Comparison of ENCODE assay signal across 19 cellular contexts in the genomic region with DNA sequence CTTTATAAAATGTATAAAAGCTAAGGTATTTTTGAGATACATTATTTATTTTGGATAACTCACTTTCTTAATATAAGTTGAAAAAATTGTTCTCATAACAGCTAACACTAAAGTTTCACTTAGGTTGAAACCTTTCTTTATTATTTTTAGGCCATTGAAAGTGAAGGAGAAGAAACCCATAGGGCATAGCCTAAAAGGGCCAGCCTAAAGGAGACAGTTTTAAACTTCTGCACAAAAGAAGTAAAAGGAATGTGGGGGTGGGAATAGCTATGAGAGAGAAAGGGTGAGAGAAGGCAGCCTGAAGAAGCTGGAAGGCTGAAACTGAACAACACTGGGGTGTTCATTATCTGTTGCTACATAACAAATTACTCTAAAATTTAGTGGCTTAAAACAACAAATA. TPM values are rescaled to one million over a fixed set of nuclear protein-coding genes. Genes with fewer than 3 reads are reported as not detected.
DNase-seq lines count a peak whose midpoint lies in the region; ATAC-seq, FAIRE-seq and TF ChIP-seq lines count a peak whose summit lies in the region.
"Had no signal": no experiment of that assay in that cellular context is flagged by ENCODE, and none has a peak within 500 bp of the region (broad histone marks: within the 10 kb centered on the region; RNA-seq: fewer than 3 reads in every experiment).

No MANE protein-coding gene starts in this region.

- H3K27me3 ChIP-seq in K562 (ENCODE audit: control insufficient read depth in 2 of 2, insufficient read depth in 2 of 2, low read length in 2 of 2): no peaks in the 10 kb centered on the region

- H3K9me1 ChIP-seq in K562 (ENCODE audit: control insufficient read depth, insufficient read depth, low read length): no peaks in the 10 kb centered on the region

- H4K20me1 ChIP-seq in K562 (replicated peaks; ENCODE audit: control insufficient read depth, insufficient read depth, low read length): no peaks in the 10 kb centered on the region

- no peaks in the 10 kb centered on the region for H3K79me2 ChIP-seq in K562 (ENCODE audit: control insufficient read depth, insufficient read depth, low read length)

- BruUV-seq in K562 (replicated peaks; lab: Mats Ljungman, UMichigan): no TSS peak

- H3K9me3 ChIP-seq in K562 (replicated peaks; ENCODE audit: control insufficient read depth, insufficient read depth, low read depth, low read length): no peaks in the 10 kb centered on the region

- ATAC-seq in GM18498 (IDR thresholded peaks at IDR 0.05; ENCODE audit: unreplicated experiment): peak; percentile 56
- peak; percentile 63 for ATAC-seq in GM21390 (IDR thresholded peaks at IDR 0.05; ENCODE audit: unreplicated experiment)
- ATAC-seq in HG03442 (IDR thresholded peaks at IDR 0.05; ENCODE audit: unreplicated experiment): peak; percentile 33
- ATAC-seq in K562: no peak
- no peak for ATAC-seq in HG03280 (IDR thresholded peaks at IDR 0.05; ENCODE audit: unreplicated experiment)
- ATAC-seq: CD8-positive, alpha-beta T cell; SK-N-SH treated with all-trans-retinoic acid at 6 μM for 48 hours had no signal

- no peak for TF ChIP-seq CTCF in K562 (IDR thresholded peaks at IDR 0.05 in 2 of 3, conservative IDR thresholded peaks at IDR 0.05 in 1 of 3; ENCODE audit: insufficient read depth in 2 of 3, low read depth in 1 of 3, low read length in 3 of 3)

- peaks cover 26 to 54% of the 10 kb centered on the region in 2 experiments for H3K4me1 ChIP-seq in K562 (replicated peaks in 1 of 2; ENCODE audit: control insufficient read depth in 2 of 2, insufficient read depth in 2 of 2, low read length in 2 of 2)

- POLR2A ChIA-PET in K562 (lab: Yijun Ruan, JAX): interaction anchor here (0.6 to 1.7 kb wide), 2 partner anchors 10 to 79 kb away, joined by 5 to 8 read pairs; no protein-coding TSS in a partner anchor

- intact Hi-C loops in K562 (cut with micrococcal nuclease): loop anchor here (2.0 kb wide), 1 partner anchor 129 kb away; no protein-coding TSS in a partner anchor

- CTCF ChIA-PET in K562 (lab: Yijun Ruan, JAX; ENCODE audit: low intra/inter-chr PET ratio): no interaction called here

- DNase-seq in K562 (ENCODE audit: extremely low read depth in 1 of 4, low spot score in 3 of 4) (no peak), NCI-H146 (lab: John Stamatoyannopoulos, UW) (no peak), H4 (ENCODE audit: low spot score) (no peak)
- DNase-seq in stimulated activated CD4-positive, alpha-beta T cell treated with anti-CD3 and anti-CD28 coated beads, Interleukin-2, amount 100 ng/mL, for 48 hours: no peak
- DNase-seq: 8988T; CD8-positive, alpha-beta T cell; DMS79; H9; NCI-H1436; NCI-H2081 treated with DMSO at 0.1 percent for 48 hours; NCI-H526; SHP77; T-helper 1 cell had no signal

- no peak for TF ChIP-seq RAD21 in K562 (CRISPR knock-in tag; conservative IDR thresholded peaks at IDR 0.05 in 1 of 2, IDR thresholded peaks at IDR 0.05 in 1 of 2)

- no peak for FAIRE-seq in K562 (lab: Jason Lieb, UNC)
- FAIRE-seq: D721Med had no signal

- H3K36me3 ChIP-seq in K562 (ENCODE audit: control insufficient read depth, insufficient read depth, low read length): no peaks in the 10 kb centered on the region

- in situ Hi-C loops in K562 (cut with MboI): no loop called here

- peak overlapping the region in 1 of 2 experiments; percentile 39; a peak in 1 of 4 replicates for H3K9ac ChIP-seq in K562 (ENCODE audit: insufficient read depth in 1 of 2, low read depth in 2 of 2, low read length in 2 of 2)

- H2AFZ ChIP-seq in K562 (ENCODE audit: low read depth, low read length): peak overlapping the region; percentile 35; the same call in 1 of the 2 replicates

- H3K4me3 ChIP-seq in K562: no peak overlapping the region

- peak overlapping the region; percentile 17; the same call in 1 of the 3 replicates for H3K27ac ChIP-seq in K562 (ENCODE audit: extremely low read depth, low read depth, low read length)

- no peak for TF ChIP-seq POLR2A in K562 (conservative IDR thresholded peaks at IDR 0.05)

- H3K4me2 ChIP-seq in K562 (ENCODE audit: insufficient read depth, low read length): no peak overlapping the region

- TF ChIP-seq EP300 in K562 (IDR thresholded peaks at IDR 0.05; ENCODE audit: low read length): no peak

TF ChIP-seq in K562, 482 proteins besides CTCF, POLR2A, EP300 and RAD21:
- 0 out of 2 replicates have a peak, but pooled peaks have one; percentile 21 for TF ChIP-seq ZNF766 (CRISPR knock-in tag; conservative IDR thresholded peaks at IDR 0.05)
- no peak for TF ChIP-seq CCAR2 (IDR thresholded peaks at IDR 0.05; ENCODE audit: low read depth, low read length)
- peak; percentile 52 for TF ChIP-seq EGR1 (conservative IDR thresholded peaks at IDR 0.05)
- TF ChIP-seq, protein P1, sequence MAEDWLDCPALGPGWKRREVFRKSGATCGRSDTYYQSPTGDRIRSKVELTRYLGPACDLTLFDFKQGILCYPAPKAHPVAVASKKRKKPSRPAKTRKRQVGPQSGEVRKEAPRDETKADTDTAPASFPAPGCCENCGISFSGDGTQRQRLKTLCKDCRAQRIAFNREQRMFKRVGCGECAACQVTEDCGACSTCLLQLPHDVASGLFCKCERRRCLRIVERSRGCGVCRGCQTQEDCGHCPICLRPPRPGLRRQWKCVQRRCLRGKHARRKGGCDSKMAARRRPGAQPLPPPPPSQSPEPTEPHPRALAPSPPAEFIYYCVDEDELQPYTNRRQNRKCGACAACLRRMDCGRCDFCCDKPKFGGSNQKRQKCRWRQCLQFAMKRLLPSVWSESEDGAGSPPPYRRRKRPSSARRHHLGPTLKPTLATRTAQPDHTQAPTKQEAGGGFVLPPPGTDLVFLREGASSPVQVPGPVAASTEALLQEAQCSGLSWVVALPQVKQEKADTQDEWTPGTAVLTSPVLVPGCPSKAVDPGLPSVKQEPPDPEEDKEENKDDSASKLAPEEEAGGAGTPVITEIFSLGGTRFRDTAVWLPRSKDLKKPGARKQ (CRISPR knock-in tag; IDR thresholded peaks at IDR 0.05): no peak
- TF ChIP-seq, protein P2, sequence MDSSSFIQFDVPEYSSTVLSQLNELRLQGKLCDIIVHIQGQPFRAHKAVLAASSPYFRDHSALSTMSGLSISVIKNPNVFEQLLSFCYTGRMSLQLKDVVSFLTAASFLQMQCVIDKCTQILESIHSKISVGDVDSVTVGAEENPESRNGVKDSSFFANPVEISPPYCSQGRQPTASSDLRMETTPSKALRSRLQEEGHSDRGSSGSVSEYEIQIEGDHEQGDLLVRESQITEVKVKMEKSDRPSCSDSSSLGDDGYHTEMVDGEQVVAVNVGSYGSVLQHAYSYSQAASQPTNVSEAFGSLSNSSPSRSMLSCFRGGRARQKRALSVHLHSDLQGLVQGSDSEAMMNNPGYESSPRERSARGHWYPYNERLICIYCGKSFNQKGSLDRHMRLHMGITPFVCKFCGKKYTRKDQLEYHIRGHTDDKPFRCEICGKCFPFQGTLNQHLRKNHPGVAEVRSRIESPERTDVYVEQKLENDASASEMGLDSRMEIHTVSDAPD (CRISPR knock-in tag; IDR thresholded peaks at IDR 0.05): no peak
- TF ChIP-seq ILK (tag; IDR thresholded peaks at IDR 0.05; ENCODE audit: borderline replicate concordance, low read depth): no peak
- TF ChIP-seq, protein P3, sequence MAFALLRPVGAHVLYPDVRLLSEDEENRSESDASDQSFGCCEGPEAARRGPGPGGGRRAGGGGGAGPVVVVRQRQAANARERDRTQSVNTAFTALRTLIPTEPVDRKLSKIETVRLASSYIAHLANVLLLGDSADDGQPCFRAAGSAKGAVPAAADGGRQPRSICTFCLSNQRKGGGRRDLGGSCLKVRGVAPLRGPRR (CRISPR knock-in tag; IDR thresholded peaks at IDR 0.05): no peak
- TF ChIP-seq, protein P4, sequence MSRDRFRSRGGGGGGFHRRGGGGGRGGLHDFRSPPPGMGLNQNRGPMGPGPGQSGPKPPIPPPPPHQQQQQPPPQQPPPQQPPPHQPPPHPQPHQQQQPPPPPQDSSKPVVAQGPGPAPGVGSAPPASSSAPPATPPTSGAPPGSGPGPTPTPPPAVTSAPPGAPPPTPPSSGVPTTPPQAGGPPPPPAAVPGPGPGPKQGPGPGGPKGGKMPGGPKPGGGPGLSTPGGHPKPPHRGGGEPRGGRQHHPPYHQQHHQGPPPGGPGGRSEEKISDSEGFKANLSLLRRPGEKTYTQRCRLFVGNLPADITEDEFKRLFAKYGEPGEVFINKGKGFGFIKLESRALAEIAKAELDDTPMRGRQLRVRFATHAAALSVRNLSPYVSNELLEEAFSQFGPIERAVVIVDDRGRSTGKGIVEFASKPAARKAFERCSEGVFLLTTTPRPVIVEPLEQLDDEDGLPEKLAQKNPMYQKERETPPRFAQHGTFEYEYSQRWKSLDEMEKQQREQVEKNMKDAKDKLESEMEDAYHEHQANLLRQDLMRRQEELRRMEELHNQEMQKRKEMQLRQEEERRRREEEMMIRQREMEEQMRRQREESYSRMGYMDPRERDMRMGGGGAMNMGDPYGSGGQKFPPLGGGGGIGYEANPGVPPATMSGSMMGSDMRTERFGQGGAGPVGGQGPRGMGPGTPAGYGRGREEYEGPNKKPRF (IDR thresholded peaks at IDR 0.05; ENCODE audit: low read depth, low read length): no peak

RNA-seq across cellular contexts. Expression of a gene that starts 57.6 kb away (rescaled TPM):
- total RNA-seq in K562 (2011; cell fraction: chromatin; rRNA removed; ENCODE audit: low replicate concordance): 50.9 and 149 TPM in 2 replicates
- total RNA-seq in K562 (2011; cell fraction: nucleolus; rRNA removed): 21.8 and 31.8 TPM in 2 replicates
- total RNA-seq in K562 (2011; cell fraction: nucleoplasm; rRNA removed): 43.3 and 46.7 TPM in 2 replicates
- total RNA-seq in K562 (2014; rRNA removed): 21.2 and 21.4 TPM in 2 replicates
- total RNA-seq in K562 (2014; rRNA removed; fragmentation: Illumina TruSeq; extraction: Trizol): 24.1 and 27.3 TPM in 2 replicates
- 29.9 and 32.6 TPM in 2 replicates for total RNA-seq in K562 (2015; rRNA removed; fragmentation: Illumina TruSeq; extraction: Trizol)
- total RNA-seq in K562 (2021): 17.1 and 23.1 TPM in 2 replicates
- polyA plus RNA-seq in K562 (2011; rRNA removed): 28.4 and 31.1 TPM in 2 replicates
- polyA plus RNA-seq in K562 (2011; cell fraction: cytosol; rRNA removed): 15.8 and 20.2 TPM in 2 replicates
- polyA plus RNA-seq in K562 (2011; cell fraction: nucleus; rRNA removed): 45.9 and 58.3 TPM in 2 replicates
- 16.1 and 24.1 TPM in 2 replicates for polyA plus RNA-seq in K562 (2012)
- 22.1 and 26.8 TPM in 2 replicates for polyA plus RNA-seq in K562 (2014; fragmentation: Illumina TruSeq; extraction: Trizol)
- polyA plus RNA-seq in K562 (2014; fragmentation: Nextera tagmentation; extraction: Ambion mirVana): 1 to 10 TPM; 3.1 to 3.4 TPM
- polyA plus RNA-seq in K562 (2014; rRNA removed): 13.1 and 15.0 TPM in 2 replicates
- polyA minus RNA-seq in K562 (2011; rRNA and poly(A)+ RNA removed): 127 and 148 TPM in 2 replicates
- 23.8 and 34.2 TPM in 2 replicates for polyA minus RNA-seq in K562 (2011; cell fraction: cytosol; rRNA and poly(A)+ RNA removed)
- 42.3 and 86.1 TPM in 2 replicates for polyA minus RNA-seq in K562 (2011; cell fraction: nucleus; rRNA and poly(A)+ RNA removed)
- 15.9 and 17.5 TPM in 2 replicates for total RNA-seq in H4 (2014; rRNA removed; shearing (Covaris generic))

Comparison
In these comparisons a context has a peak if more than half of its experiments do, and no peak if none do; other contexts are left out.
1. ATAC-seq: peak in GM18498 (single experiment), GM21390 (single experiment) and HG03442 (single experiment); none in K562 (single experiment) and HG03280 (single experiment).